ENCODE assay signal across 8 cellular contexts in genomic region chr4:75514949-75515612, GRCh38. TPM values are rescaled to one million over a fixed set of nuclear protein-coding genes. Genes with fewer than 3 reads are reported as not detected.
DNase-seq lines count a peak whose midpoint lies in the region; ATAC-seq and TF ChIP-seq lines count a peak whose summit lies in the region.

No MANE protein-coding gene starts in this region.

- no peaks in the 10 kb centered on the region for H3K9me3 Mint-ChIP-seq in MCF 10A (ENCODE audit: unreplicated experiment)

- TF ChIP-seq CTCF in C4-2B (conservative IDR thresholded peaks at IDR 0.05): no peak
- TF ChIP-seq CTCF in MCF 10A (IDR thresholded peaks at IDR 0.05; ENCODE audit: unreplicated experiment): no peak
- TF ChIP-seq CTCF in lower lobe of right lung (IDR thresholded peaks at IDR 0.05): no peak
- TF ChIP-seq CTCF in vagina (IDR thresholded peaks at IDR 0.05): no peak

- no peaks in the 10 kb centered on the region for H3K27me3 ChIP-seq in lower lobe of right lung (ENCODE audit: low read depth)
- no peaks in the 10 kb centered on the region for H3K27me3 ChIP-seq in vagina

- H3K9me3 ChIP-seq in lower lobe of right lung (no peaks in the 10 kb centered on the region), vagina (no peaks in the 10 kb centered on the region)

- H3K4me1 ChIP-seq in lower lobe of right lung (peaks cover 52% of the 10 kb centered on the region), vagina (peaks cover 50% of the 10 kb centered on the region)

- no peak for TF ChIP-seq POLR2A in vagina (IDR thresholded peaks at IDR 0.05)

- CTCF ChIA-PET in MCF 10A (lab: Yijun Ruan, JAX): interaction anchor here (0.6 to 1.2 kb wide), 8 partner anchors 11 to 721 kb away, joined by 3 to 4 read pairs (median 4); partner anchors contain the start of genes BTC and USO1

- no TSS peak for BruUV-seq in MCF 10A (replicated peaks; lab: Mats Ljungman, UMichigan)

- peak; percentile 24 for DNase-seq in MV-4-11 (lab: John Stamatoyannopoulos, UW)
- peak; percentile 14 for DNase-seq in MCF 10A (ENCODE audit: unreplicated experiment)
- no peak for DNase-seq in lower lobe of right lung
- DNase-seq in vagina (ENCODE audit: extremely low spot score in 2 of 2): no peak
- no peak for DNase-seq in islet precursor cell

- no peak overlapping the region for H3K27ac Mint-ChIP-seq in MCF 10A (ENCODE audit: low read depth, unreplicated experiment)

- intact Hi-C loops in MCF 10A (cut with micrococcal nuclease): no loop called here
- intact Hi-C loops in lower lobe of right lung (cut with DNase I): no loop called here
- intact Hi-C loops in vagina (cut with DNase I): no loop called here

- peak; percentile 7 for ATAC-seq in GM19328 (IDR thresholded peaks at IDR 0.05; ENCODE audit: unreplicated experiment)
- no peak for ATAC-seq in lower lobe of right lung
- ATAC-seq in HG02973 (IDR thresholded peaks at IDR 0.05; ENCODE audit: unreplicated experiment): no peak

- no peaks in the 10 kb centered on the region for H3K27me3 Mint-ChIP-seq in MCF 10A (ENCODE audit: insufficient read depth, unreplicated experiment)

- peaks cover 48% of the 10 kb centered on the region for H3K36me3 Mint-ChIP-seq in MCF 10A (ENCODE audit: insufficient read depth, unreplicated experiment)

- H3K36me3 ChIP-seq in lower lobe of right lung: peaks cover 30% of the 10 kb centered on the region
- peaks cover 0 to 13% of the 10 kb centered on the region in 2 donors for H3K36me3 ChIP-seq in vagina

- H3K27ac ChIP-seq in C4-2B (peak overlapping the region; percentile 78), lower lobe of right lung (peak overlapping the region; percentile 99), vagina (peak overlapping the region; percentile 98)

- no peak overlapping the region for H3K4me3 Mint-ChIP-seq in MCF 10A (ENCODE audit: unreplicated experiment)

- H3K4me3 ChIP-seq in lower lobe of right lung (peak overlapping the region; percentile 88), vagina (peak overlapping the region; percentile 79 to 93)

- peaks cover 26% of the 10 kb centered on the region for H3K4me1 Mint-ChIP-seq in MCF 10A (ENCODE audit: insufficient read depth, unreplicated experiment)

- POLR2A ChIA-PET in MCF 10A (lab: Yijun Ruan, JAX): interaction anchor here (0.5 to 4.6 kb wide), 29 partner anchors 10 to 1643 kb away, joined by 3 to 66 read pairs (median 5); partner anchors contain the start of genes CCNG2, G3BP2, ODAPH and USO1

RNA-seq across cellular contexts. Expression of gene THAP6, which starts 0.8 kb away (rescaled TPM):
- total RNA-seq in MCF 10A (2022) (27.6 and 30.0 TPM in 2 replicates), lower lobe of right lung (20.6 TPM), vagina (16.7 TPM)

RNA-seq across cellular contexts. Expression of gene RCHY1, which starts 0.9 kb away (rescaled TPM):
- 29.1 and 38.3 TPM in 2 replicates for total RNA-seq in MCF 10A (2022)
- 28.9 TPM for total RNA-seq in lower lobe of right lung
- 17.2 TPM for total RNA-seq in vagina

RNA-seq across cellular contexts. Expression of gene ODAPH, which starts 40.8 kb away (rescaled TPM):
- not detected in 2 replicates for total RNA-seq in MCF 10A (2022)
- total RNA-seq in lower lobe of right lung: not detected
- total RNA-seq in vagina: not detected

Comparison
In these comparisons a context has a peak if more than half of its experiments do, and no peak if none do; other contexts are left out.
1. DNase-seq: peak in MV-4-11 (single experiment) and MCF 10A (single experiment); none in lower lobe of right lung (single experiment), vagina (0 of 2) and islet precursor cell (single experiment).
2. Peak in every context shown above with its lines, with median percentiles within 50 percentile points of each other: H3K27ac ChIP-seq.